8 cellular contexts compared by ENCODE assay signal in genomic region chr10:29470355-29470705, GRCh38.
DNase-seq lines count a peak whose midpoint lies in the region; FAIRE-seq and TF ChIP-seq lines count a peak whose summit lies in the region.

No MANE protein-coding gene starts in this region.

- no peak for DNase-seq in D721Med (ENCODE audit: insufficient read length, low spot score)
- DNase-seq in Karpas-422, result peak; percentile 42
- peak; percentile 25 to 91 for DNase-seq in H1 (ENCODE audit: low read depth in 1 of 2, low spot score in 2 of 2)
- peak; percentile 30 for DNase-seq in neuronal stem cell (ENCODE audit: low spot score)
- no peak for DNase-seq in SKM-1 (lab: John Stamatoyannopoulos, UW; ENCODE audit: unreplicated experiment)
- no peak for DNase-seq in cerebellum (ENCODE audit: low spot score)
- no peak for DNase-seq in GF-D8 (lab: John Stamatoyannopoulos, UW)
- no peak for DNase-seq in NCI-H187 (lab: John Stamatoyannopoulos, UW)

- H3K4me2 ChIP-seq in Karpas-422 (ENCODE audit: low read depth, low read length, poor library complexity, severe bottlenecking) (no peak overlapping the region), H1 (ENCODE audit: insufficient read depth in 1 of 2, low read depth in 2 of 2, low read length in 2 of 2) (no peak overlapping the region), neuronal stem cell (ENCODE audit: insufficient read depth, low read length, poor library complexity, severe bottlenecking) (no peak overlapping the region)

- FAIRE-seq in D721Med (lab: Jason Lieb, UNC) (no peak), H1 (lab: Jason Lieb, UNC) (no peak)

- 48% methylated on average over 16 of the region's 16 CpGs; no CpG with 5 or more reads in 1 of the 2 experiments for WGBS in H1 (ENCODE audit: extremely low coverage in 1 of 2, insufficient coverage in 1 of 2, insufficient read length in 1 of 2, insufficient replicate concordance in 2 of 2, low coverage in 1 of 2, low lambda C conversion rate in 2 of 2, missing lambda C conversion rate in 1 of 2), 2 experiments
- no CpG with 5 or more reads among the region's 16 CpGs for WGBS in neuronal stem cell (ENCODE audit: extremely low coverage in 2 of 2, insufficient read length in 2 of 2, insufficient replicate concordance in 1 of 2), 2 donors

- H4K20me1 ChIP-seq in Karpas-422 (ENCODE audit: insufficient read depth, low read depth, low read length) (no peaks in the 10 kb centered on the region), H1 (replicated peaks in 1 of 2; ENCODE audit: control insufficient read depth in 1 of 2, insufficient read depth in 2 of 2, low read length in 2 of 2) (peaks cover 0 to 3% of the 10 kb centered on the region in 2 experiments)

- no peaks in the 10 kb centered on the region for H3K4me1 ChIP-seq in Karpas-422 (ENCODE audit: low read length)
- no peaks in the 10 kb centered on the region; a peak in 2 of 7 replicates for H3K4me1 ChIP-seq in H1 (replicated peaks in 1 of 4; ENCODE audit: control insufficient read depth in 3 of 4, insufficient read depth in 4 of 4, low read length in 3 of 4)
- peaks cover 3 to 9% of the 10 kb centered on the region in 2 donors for H3K4me1 ChIP-seq in neuronal stem cell (ENCODE audit: control insufficient read depth in 2 of 2, insufficient read depth in 1 of 2, low read depth in 1 of 2, low read length in 2 of 2)

- H4K91ac ChIP-seq in H1 (replicated peaks; ENCODE audit: insufficient read length, low read length), result peak overlapping the region; percentile 85
- H4K91ac ChIP-seq in neuronal stem cell (ENCODE audit: low read depth, low read length, poor library complexity), result no peak overlapping the region

- POLR2A ChIA-PET in H1 (lab: Charles Lee; ENCODE audit: partially characterized antibody), result interaction anchor here (1.2 kb wide), 1 partner anchor 9 kb away, joined by 4 read pairs; no protein-coding TSS in a partner anchor

- H3K9me2 ChIP-seq in Karpas-422 (replicated peaks; ENCODE audit: insufficient read depth, low read length), result no peaks in the 10 kb centered on the region

- H3K27ac ChIP-seq in Karpas-422 (ENCODE audit: low read length) (no peak overlapping the region), H1 (ENCODE audit: low read depth, low read length) (no peak overlapping the region), neuronal stem cell (replicated peaks; ENCODE audit: low read length) (no peak overlapping the region)

- H2AK5ac ChIP-seq in H1 (ENCODE audit: low read depth, low read length) (no peak overlapping the region), neuronal stem cell (ENCODE audit: low read depth, low read length) (no peak overlapping the region)

- CTCF ChIA-PET in H1 (lab: Charles Lee; ENCODE audit: partially characterized antibody), result interaction anchor here (0.8 to 5.3 kb wide), 12 partner anchors 10 to 47 kb away, joined by 3 to 25 read pairs (median 6); no protein-coding TSS in a partner anchor

- H2BK15ac ChIP-seq in H1 (ENCODE audit: low read length) (no peak overlapping the region), neuronal stem cell (ENCODE audit: low read length) (no peak overlapping the region)

- H3K79me2 ChIP-seq in Karpas-422 (ENCODE audit: low read length), result no peaks in the 10 kb centered on the region
- H3K79me2 ChIP-seq in H1 (ENCODE audit: control insufficient read depth in 1 of 2, insufficient read depth in 2 of 2, low read length in 2 of 2), result no peaks in the 10 kb centered on the region

- H3K4me3 ChIP-seq in Karpas-422 (ENCODE audit: low read length), result no peak overlapping the region
- H3K4me3 ChIP-seq in H1 (ENCODE audit: extremely low read depth in 1 of 4, insufficient read depth in 2 of 4, low read depth in 3 of 4, low read length in 4 of 4), result no peak overlapping the region
- H3K4me3 ChIP-seq in neuronal stem cell (ENCODE audit: low read length in 2 of 2), result no peak overlapping the region

- no peaks in the 10 kb centered on the region for H3K23me2 ChIP-seq in H1 (ENCODE audit: low read depth, low read length)

- H2BK120ac ChIP-seq in H1 (replicated peaks; ENCODE audit: low read depth, low read length), result no peak overlapping the region
- H2BK120ac ChIP-seq in neuronal stem cell (ENCODE audit: low read depth, low read length), result no peak overlapping the region

- H3K9me3 ChIP-seq in Karpas-422 (ENCODE audit: low read length), result no peaks in the 10 kb centered on the region
- H3K9me3 ChIP-seq in H1 (ENCODE audit: insufficient read depth in 2 of 2, low read depth in 1 of 2, low read length in 1 of 2), result no peaks in the 10 kb centered on the region
- no peaks in the 10 kb centered on the region for H3K9me3 ChIP-seq in neuronal stem cell (replicated peaks in 1 of 2; ENCODE audit: control insufficient read depth in 2 of 2, insufficient read depth in 1 of 2, low read depth in 1 of 2, low read length in 2 of 2)

- H3K14ac ChIP-seq in H1 (ENCODE audit: insufficient read length), result no peak overlapping the region
- no peak overlapping the region for H3K14ac ChIP-seq in neuronal stem cell (ENCODE audit: low read length)

- TF ChIP-seq CTCF in D721Med (IDR thresholded peaks at IDR 0.05; ENCODE audit: insufficient read depth, missing control alignments), result peak; percentile 48
- peak; percentile 81 to 95 (median 89) for TF ChIP-seq CTCF in H1 (IDR thresholded peaks at IDR 0.05; ENCODE audit: control extremely low read depth in 1 of 3, insufficient read depth in 1 of 3, low read depth in 1 of 3, low read length in 3 of 3)

- H3K4ac ChIP-seq in H1 (replicated peaks; ENCODE audit: insufficient read length, low read depth, low read length) (no peak overlapping the region), neuronal stem cell (ENCODE audit: low read length) (no peak overlapping the region)

- H3K27me3 ChIP-seq in Karpas-422 (ENCODE audit: low read length) (no peaks in the 10 kb centered on the region), H1 (replicated peaks in 1 of 4; ENCODE audit: control insufficient read depth in 3 of 4, extremely low read depth in 1 of 4, insufficient read depth in 3 of 4, low read length in 3 of 4) (no peaks in the 10 kb centered on the region), neuronal stem cell (ENCODE audit: control insufficient read depth in 3 of 3, insufficient read depth in 3 of 3, low read depth in 1 of 3, low read length in 3 of 3) (no peaks in the 10 kb centered on the region)

- H2AFZ ChIP-seq in Karpas-422 (ENCODE audit: low read length), result no peak overlapping the region
- no peak overlapping the region for H2AFZ ChIP-seq in H1 (ENCODE audit: low read length)
- no peak overlapping the region for H2AFZ ChIP-seq in neuronal stem cell (ENCODE audit: low read length)

- 0 out of 2 replicates have a peak overlapping the region, but pooled peaks have one; percentile 72 for H2BK20ac ChIP-seq in H1 (ENCODE audit: low read length)

- H4K5ac ChIP-seq in H1 (ENCODE audit: insufficient read length, low read depth, low read length), result no peak overlapping the region

- H3K18ac ChIP-seq in H1 (ENCODE audit: extremely low read depth, low read length) (no peak overlapping the region; the same call in 1 of the 2 replicates), neuronal stem cell (ENCODE audit: low read length) (peak overlapping the region; percentile 0)

- H2BK5ac ChIP-seq in H1 (ENCODE audit: low read depth, low read length), result 0 out of 2 replicates have a peak overlapping the region, but pooled peaks have one; percentile 49
- peak overlapping the region; percentile 42 for H2BK5ac ChIP-seq in neuronal stem cell (ENCODE audit: low read length)

- no peak for TF ChIP-seq EP300 in H1 (IDR thresholded peaks at IDR 0.05; ENCODE audit: borderline replicate concordance in 1 of 2, low read depth in 2 of 2, low read length in 2 of 2)

- H4K8ac ChIP-seq in H1 (ENCODE audit: extremely low read depth, insufficient read depth, low read length), result peak overlapping the region; percentile 88; the same call in 1 of the 2 replicates
- H4K8ac ChIP-seq in neuronal stem cell (ENCODE audit: low read depth, low read length), result no peak overlapping the region

- H3K79me1 ChIP-seq in H1 (ENCODE audit: low read depth, low read length) (no peaks in the 10 kb centered on the region), neuronal stem cell (ENCODE audit: low read depth, low read length) (no peaks in the 10 kb centered on the region)

- H3K56ac ChIP-seq in H1 (replicated peaks; ENCODE audit: insufficient read length, low read depth, low read length), result no peak overlapping the region

- TF ChIP-seq RAD21 in H1 (IDR thresholded peaks at IDR 0.05 in 1 of 2, conservative IDR thresholded peaks at IDR 0.05 in 1 of 2; ENCODE audit: low read depth in 2 of 2, low read length in 2 of 2), result peak; percentile 69 to 80

- H3K36me3 ChIP-seq in Karpas-422 (ENCODE audit: insufficient read depth, low read length), result no peaks in the 10 kb centered on the region
- H3K36me3 ChIP-seq in H1 (ENCODE audit: control insufficient read depth in 2 of 4, insufficient read depth in 4 of 4, low read length in 3 of 4), result peaks cover 0 to 6% (median 0%) of the 10 kb centered on the region in 4 experiments; a peak in 2 of 8 replicates
- H3K36me3 ChIP-seq in neuronal stem cell (replicated peaks in 1 of 2; ENCODE audit: control insufficient read depth in 2 of 2, insufficient read depth in 2 of 2, low read length in 2 of 2), result peaks cover 41 to 65% of the 10 kb centered on the region in 2 donors

- H3K23ac ChIP-seq in H1 (ENCODE audit: insufficient read length) (no peak overlapping the region), neuronal stem cell (ENCODE audit: low read depth, low read length, poor library complexity) (peak overlapping the region; percentile 55)

- H3K9ac ChIP-seq in Karpas-422 (ENCODE audit: low read length), result no peak overlapping the region
- H3K9ac ChIP-seq in H1 (replicated peaks in 1 of 4; ENCODE audit: extremely low read depth in 1 of 4, low read depth in 3 of 4, low read length in 3 of 4), result no peak overlapping the region
- H3K9ac ChIP-seq in neuronal stem cell (ENCODE audit: low read depth, low read length, poor library complexity), result peak overlapping the region; percentile 50

- H2BK12ac ChIP-seq in H1 (ENCODE audit: low read depth, low read length) (no peak overlapping the region), neuronal stem cell (ENCODE audit: low read length) (no peak overlapping the region)

- no peak for TF ChIP-seq POLR2A in H1 (IDR thresholded peaks at IDR 0.05; ENCODE audit: control extremely low read depth in 1 of 2, low read depth in 2 of 2, low read length in 2 of 2)

TF ChIP-seq in H1, 55 proteins besides CTCF, POLR2A, EP300 and RAD21 (continues in another document):
- TF ChIP-seq MAFK (IDR thresholded peaks at IDR 0.05; ENCODE audit: low read depth, low read length) (no peak), GABPA (IDR thresholded peaks at IDR 0.05; ENCODE audit: borderline replicate concordance, insufficient read depth, low read length) (no peak), BACH1 (IDR thresholded peaks at IDR 0.05; ENCODE audit: low read length) (peak; percentile 29; the same call in 1 of the 2 replicates), BCL11A (IDR thresholded peaks at IDR 0.05; ENCODE audit: low read depth in 2 of 2, low read length in 2 of 2) (no peak), RFX5 (IDR thresholded peaks at IDR 0.05; ENCODE audit: borderline replicate concordance, low read depth, low read length) (no peak), CBX5 (IDR thresholded peaks at IDR 0.05; ENCODE audit: low read depth, low read length) (no peak)

Comparison
In these comparisons a context has a peak if more than half of its experiments do, and no peak if none do; other contexts are left out.
1. DNase-seq: peak in Karpas-422 (single experiment), H1 (2 of 2) and neuronal stem cell (single experiment); none in D721Med (single experiment), SKM-1 (single experiment), cerebellum (single experiment), GF-D8 (single experiment) and NCI-H187 (0 of 2).